In genomic region chr6:35566794-35567193, GRCh38 we compare ENCODE assay signal across 22 cellular contexts. TPM values are rescaled to one million over a fixed set of nuclear protein-coding genes. Genes with fewer than 3 reads are reported as not detected.
A peak's percentile ranks its signal among the peaks of the same experiment; 100 is the strongest.
DNase-seq lines count a peak whose midpoint lies in the region; ATAC-seq, FAIRE-seq and TF ChIP-seq lines count a peak whose summit lies in the region.
"Had no signal": no experiment of that assay in that cellular context is flagged by ENCODE, and none has a peak within 500 bp of the region (broad histone marks: within the 10 kb centered on the region; RNA-seq: fewer than 3 reads in every experiment).

No MANE protein-coding gene starts in this region.

- H3K27me3 Mint-ChIP-seq in activated naive CD8-positive, alpha-beta T cell: no peaks in the 10 kb centered on the region
- H3K27me3 Mint-ChIP-seq in activated naive CD8-positive, alpha-beta T cell treated with anti-CD3 and anti-CD28 coated beads, Interleukin-2, amount 50 U/mL, for 24 hours: peaks cover 7% of the 10 kb centered on the region
- H3K27me3 Mint-ChIP-seq in astrocyte (ENCODE audit: low read depth, unreplicated experiment): peaks cover 24% of the 10 kb centered on the region

- no peak for FAIRE-seq in astrocyte (lab: Jason Lieb, UNC)
- FAIRE-seq: A549 had no signal

- no peak for ATAC-seq in activated naive CD8-positive, alpha-beta T cell treated with anti-CD3 and anti-CD28 coated beads, Interleukin-2, amount 50 U/mL, for 24 hours
- ATAC-seq in lower lobe of right lung: no peak
- ATAC-seq: A549 had no signal

- no peak overlapping the region for H2BK120ac ChIP-seq in mesendoderm (ENCODE audit: low read depth, low read length)

- no peak overlapping the region for H4K5ac ChIP-seq in mesendoderm (ENCODE audit: low read length)

- no peak for DNase-seq in activated naive CD8-positive, alpha-beta T cell treated with anti-CD3 and anti-CD28 coated beads, Interleukin-2, amount 50 U/mL, for 24 hours
- DNase-seq in astrocyte (ENCODE audit: low read depth): no peak
- peak; percentile 27 for DNase-seq in mesendoderm
- no peak for DNase-seq in smooth muscle cell (lab: John Stamatoyannopoulos, UW; ENCODE audit: unreplicated experiment)
- DNase-seq in cerebellar cortex (ENCODE audit: low spot score): no peak
- DNase-seq in sigmoid colon: no peak
- no peak for DNase-seq in lower lobe of right lung
- DNase-seq: CD4-positive, alpha-beta memory T cell; DMS153; GF-D8; GM23248; KBM-7; NCI-H1694 treated with DMSO at 0.1 percent for 48 hours; NCI-H2107; NCI-H510A; NCI-H774; OCI-M1; SHP77 had no signal

- no peak overlapping the region for H3K4me2 ChIP-seq in astrocyte (ENCODE audit: low read length)
- H3K4me2 ChIP-seq in mesendoderm (ENCODE audit: low read length): no peak overlapping the region
- peak overlapping the region; percentile 25 for H3K4me2 ChIP-seq in smooth muscle cell
- H3K4me2 ChIP-seq: A549, BLaER1 had no signal

- H4K20me1 ChIP-seq in astrocyte (ENCODE audit: insufficient read depth, low read length) (no peaks in the 10 kb centered on the region), smooth muscle cell (ENCODE audit: low read depth) (no peaks in the 10 kb centered on the region)
- H4K20me1 ChIP-seq: BLaER1 had no signal

- H3K9me3 Mint-ChIP-seq in activated naive CD8-positive, alpha-beta T cell (ENCODE audit: low read depth): no peaks in the 10 kb centered on the region
- no peaks in the 10 kb centered on the region for H3K9me3 Mint-ChIP-seq in activated naive CD8-positive, alpha-beta T cell treated with anti-CD3 and anti-CD28 coated beads, Interleukin-2, amount 50 U/mL, for 24 hours
- H3K9me3 Mint-ChIP-seq in astrocyte (ENCODE audit: unreplicated experiment): peaks cover 8% of the 10 kb centered on the region

- H3K27ac ChIP-seq in astrocyte (ENCODE audit: low read depth, low read length): no peak overlapping the region
- H3K27ac ChIP-seq in mesendoderm (ENCODE audit: low read depth, low read length): no peak overlapping the region
- H3K27ac ChIP-seq in smooth muscle cell (ENCODE audit: low read depth): no peak overlapping the region
- no peak overlapping the region for H3K27ac ChIP-seq in sigmoid colon
- H3K27ac ChIP-seq in lower lobe of right lung: no peak overlapping the region
- H3K27ac ChIP-seq: A549, BLaER1, GM23248 had no signal

- H3K9ac ChIP-seq in astrocyte (ENCODE audit: low read length): no peak overlapping the region
- H3K9ac ChIP-seq in mesendoderm (ENCODE audit: low read length): no peak overlapping the region
- peak overlapping the region; percentile 9 for H3K9ac ChIP-seq in smooth muscle cell (ENCODE audit: low read depth)
- H3K9ac ChIP-seq: BLaER1, GM23248 had no signal

- H3K9me3 ChIP-seq in astrocyte (ENCODE audit: insufficient read depth, low read depth, low read length): no peaks in the 10 kb centered on the region
- H3K9me3 ChIP-seq in smooth muscle cell (replicated peaks; ENCODE audit: low read depth): no peaks in the 10 kb centered on the region
- H3K9me3 ChIP-seq in sigmoid colon: no peaks in the 10 kb centered on the region
- H3K9me3 ChIP-seq in lower lobe of right lung: no peaks in the 10 kb centered on the region
- H3K9me3 ChIP-seq: A549 had no signal

- H3K27me3 ChIP-seq in astrocyte (ENCODE audit: insufficient read depth, low read length): peaks cover 15% of the 10 kb centered on the region
- no peaks in the 10 kb centered on the region for H3K27me3 ChIP-seq in mesendoderm (ENCODE audit: insufficient read depth, low read length, poor library complexity)
- no peaks in the 10 kb centered on the region for H3K27me3 ChIP-seq in smooth muscle cell (ENCODE audit: low read depth)
- peaks cover 0 to 22% (median 0%) of the 10 kb centered on the region in 3 donors for H3K27me3 ChIP-seq in sigmoid colon
- peaks cover 8% of the 10 kb centered on the region for H3K27me3 ChIP-seq in lower lobe of right lung (ENCODE audit: low read depth)
- H3K27me3 ChIP-seq: BLaER1 had no signal

- H3K4me3 ChIP-seq in astrocyte (ENCODE audit: insufficient read depth, low read depth, low read length): no peak overlapping the region
- no peak overlapping the region for H3K4me3 ChIP-seq in mesendoderm (ENCODE audit: low read length)
- peak overlapping the region; percentile 26 for H3K4me3 ChIP-seq in smooth muscle cell
- no peak overlapping the region for H3K4me3 ChIP-seq in sigmoid colon
- no peak overlapping the region for H3K4me3 ChIP-seq in lower lobe of right lung
- H3K4me3 ChIP-seq: A549, BLaER1, GM23248 had no signal

- no peak for TF ChIP-seq EP300 in sigmoid colon (IDR thresholded peaks at IDR 0.05)

- peak overlapping the region; percentile 41 for H3K27ac Mint-ChIP-seq in activated naive CD8-positive, alpha-beta T cell
- no peak overlapping the region for H3K27ac Mint-ChIP-seq in activated naive CD8-positive, alpha-beta T cell treated with anti-CD3 and anti-CD28 coated beads, Interleukin-2, amount 50 U/mL, for 24 hours
- H3K27ac Mint-ChIP-seq in astrocyte (ENCODE audit: unreplicated experiment): no peak overlapping the region

- H3K79me1 ChIP-seq in mesendoderm (ENCODE audit: low read length): no peaks in the 10 kb centered on the region

- H3K4me1 Mint-ChIP-seq in activated naive CD8-positive, alpha-beta T cell (ENCODE audit: low read depth): peaks cover 6% of the 10 kb centered on the region
- peaks cover 2% of the 10 kb centered on the region for H3K4me1 Mint-ChIP-seq in activated naive CD8-positive, alpha-beta T cell treated with anti-CD3 and anti-CD28 coated beads, Interleukin-2, amount 50 U/mL, for 24 hours
- H3K4me1 Mint-ChIP-seq in astrocyte (ENCODE audit: low read depth, unreplicated experiment): peaks cover 4% of the 10 kb centered on the region

- H3K18ac ChIP-seq in mesendoderm (ENCODE audit: low read length): no peak overlapping the region

- H2AK5ac ChIP-seq in mesendoderm (ENCODE audit: low read length): no peak overlapping the region

- H3K36me3 Mint-ChIP-seq in activated naive CD8-positive, alpha-beta T cell: no peaks in the 10 kb centered on the region
- H3K36me3 Mint-ChIP-seq in activated naive CD8-positive, alpha-beta T cell treated with anti-CD3 and anti-CD28 coated beads, Interleukin-2, amount 50 U/mL, for 24 hours (ENCODE audit: low read depth): no peaks in the 10 kb centered on the region
- no peaks in the 10 kb centered on the region for H3K36me3 Mint-ChIP-seq in astrocyte (ENCODE audit: low read depth, unreplicated experiment)

- H3K79me2 ChIP-seq in astrocyte (ENCODE audit: insufficient read depth, low read length) (no peaks in the 10 kb centered on the region), mesendoderm (ENCODE audit: control insufficient read depth, insufficient read depth, low read length) (no peaks in the 10 kb centered on the region), smooth muscle cell (ENCODE audit: low read depth) (no peaks in the 10 kb centered on the region)

- H3K4ac ChIP-seq in mesendoderm (ENCODE audit: low read depth, low read length): no peak overlapping the region

- no peak overlapping the region for H2BK15ac ChIP-seq in mesendoderm (replicated peaks; ENCODE audit: low read depth)

- TF ChIP-seq POLR2A in sigmoid colon (IDR thresholded peaks at IDR 0.05): no peak

- H3K23ac ChIP-seq in mesendoderm (ENCODE audit: low read length): no peak overlapping the region

- H3K56ac ChIP-seq in mesendoderm (ENCODE audit: low read length): no peak overlapping the region

- no peak overlapping the region for H3K4me3 Mint-ChIP-seq in activated naive CD8-positive, alpha-beta T cell
- no peak overlapping the region for H3K4me3 Mint-ChIP-seq in activated naive CD8-positive, alpha-beta T cell treated with anti-CD3 and anti-CD28 coated beads, Interleukin-2, amount 50 U/mL, for 24 hours
- peak overlapping the region; percentile 34 for H3K4me3 Mint-ChIP-seq in astrocyte (ENCODE audit: unreplicated experiment)
- H3K4me3 Mint-ChIP-seq: CD4-positive, alpha-beta memory T cell had no signal

- intact Hi-C loops in sigmoid colon (cut with DNase I): no loop called here
- intact Hi-C loops in lower lobe of right lung (cut with DNase I): no loop called here

- no peak overlapping the region for H2AFZ ChIP-seq in astrocyte (ENCODE audit: low read depth, low read length)
- peak overlapping the region; percentile 62 for H2AFZ ChIP-seq in smooth muscle cell (ENCODE audit: low read depth)
- H2AFZ ChIP-seq: GM23248 had no signal

- no peaks in the 10 kb centered on the region for H3K36me3 ChIP-seq in astrocyte (ENCODE audit: insufficient read depth, low read length)
- no peaks in the 10 kb centered on the region for H3K36me3 ChIP-seq in mesendoderm (ENCODE audit: control insufficient read depth, insufficient read depth, low read length)
- H3K36me3 ChIP-seq in smooth muscle cell (ENCODE audit: low read depth): no peaks in the 10 kb centered on the region
- peaks cover 0 to 2% (median under 1%) of the 10 kb centered on the region in 4 donors for H3K36me3 ChIP-seq in sigmoid colon
- no peaks in the 10 kb centered on the region for H3K36me3 ChIP-seq in lower lobe of right lung
- H3K36me3 ChIP-seq: BLaER1 had no signal

- H3F3A ChIP-seq in smooth muscle cell (ENCODE audit: low read depth): no peaks in the 10 kb centered on the region

- no peak overlapping the region for H4K8ac ChIP-seq in mesendoderm (ENCODE audit: low read depth, low read length)

- no CpG with 5 or more reads among the region's 8 CpGs for WGBS in mesendoderm (ENCODE audit: extremely low coverage, insufficient coverage, low lambda C conversion rate)
- WGBS in smooth muscle cell (ENCODE audit: low lambda C conversion rate): 32% methylated on average over 8 of the region's 8 CpGs
- WGBS in sigmoid colon, 2 donors: 75 to 80% methylated on average over 8 of the region's 8 CpGs

- TF ChIP-seq CTCF in astrocyte (IDR thresholded peaks at IDR 0.05; ENCODE audit: insufficient read depth, low read depth, low read length): no peak
- no peak for TF ChIP-seq CTCF in smooth muscle cell (IDR thresholded peaks at IDR 0.05; ENCODE audit: borderline replicate concordance, insufficient read depth, poor library complexity, severe bottlenecking)
- TF ChIP-seq CTCF in sigmoid colon (IDR thresholded peaks at IDR 0.05): no peak
- TF ChIP-seq CTCF in lower lobe of right lung (IDR thresholded peaks at IDR 0.05): no peak

- no peak overlapping the region for H2BK5ac ChIP-seq in mesendoderm (ENCODE audit: low read length)

- H3K4me1 ChIP-seq in astrocyte (ENCODE audit: insufficient read depth, low read length) (no peaks in the 10 kb centered on the region), mesendoderm (ENCODE audit: control insufficient read depth, low read depth, low read length) (no peaks in the 10 kb centered on the region), smooth muscle cell (ENCODE audit: low read depth) (peaks cover 8% of the 10 kb centered on the region), sigmoid colon (no peaks in the 10 kb centered on the region), lower lobe of right lung (peaks cover 6% of the 10 kb centered on the region)
- H3K4me1 ChIP-seq: A549 had no signal

RNA-seq across cellular contexts. Expression of gene TULP1, which starts 54.1 kb away (rescaled TPM):
- total RNA-seq in astrocyte (not detected in 2 replicates), smooth muscle cell (0.31 TPM in 1 of 2 replicates, not detected in the other), sigmoid colon (not detected), lower lobe of right lung (not detected)
- 2.2 TPM for polyA plus RNA-seq in mesendoderm (2013, experiment 1 of 2)
- 2.8 TPM for polyA plus RNA-seq in mesendoderm (2013, experiment 2 of 2)
- polyA plus RNA-seq in smooth muscle cell (0.26 and 0.78 TPM in 2 replicates), sigmoid colon (not detected)
- total RNA-seq: CD4-positive, alpha-beta memory T cell; GM23248; RPMI7951 had no signal
- polyA plus RNA-seq: A549; CD4-positive, alpha-beta memory T cell; GM23248 had no signal
